22 cellular contexts compared by ENCODE assay signal in the genomic region with DNA sequence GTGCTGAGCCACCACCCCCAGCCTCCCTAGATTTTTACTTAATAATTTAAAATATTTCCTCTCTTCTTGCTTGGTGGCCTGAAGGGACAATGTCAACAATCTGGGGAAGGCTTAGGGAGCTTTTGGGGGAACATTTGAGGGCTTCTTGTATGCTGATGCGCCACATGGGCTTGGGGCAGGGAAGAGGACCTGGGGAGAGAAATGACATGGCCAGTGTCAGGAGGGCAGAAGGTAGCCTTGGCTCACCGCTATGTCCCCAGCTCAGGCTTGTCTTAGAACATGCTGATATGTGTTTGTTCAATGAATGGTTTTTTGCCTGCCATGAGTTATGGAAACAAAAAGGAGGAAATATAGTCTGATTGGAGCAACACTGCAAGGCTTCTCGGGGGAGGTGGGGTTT. TPM values are rescaled to one million over a fixed set of nuclear protein-coding genes. Genes with fewer than 3 reads are reported as not detected.
A peak's percentile ranks its signal among the peaks of the same experiment; 100 is the strongest.
DNase-seq lines count a peak whose midpoint lies in the region; ATAC-seq, FAIRE-seq and TF ChIP-seq lines count a peak whose summit lies in the region.
"Had no signal": no experiment of that assay in that cellular context is flagged by ENCODE, and none has a peak within 500 bp of the region (broad histone marks: within the 10 kb centered on the region; RNA-seq: fewer than 3 reads in every experiment).

No MANE protein-coding gene starts in this region.

- no peak overlapping the region for H3K4me2 ChIP-seq in GM23338

- peaks cover 5% of the 10 kb centered on the region for H3K4me1 Mint-ChIP-seq in GM23338
- H3K4me1 Mint-ChIP-seq: activated CD4-positive, alpha-beta T cell treated with anti-CD3 and anti-CD28 coated beads for 36 hours; neural crest cell had no signal

- intact Hi-C loops in posterior vena cava (cut with DNase I), result loop anchor here in 1 of 2 donors (10.0 kb wide), 1 partner anchor 214 kb away; the partner anchor contains the start of gene ADAMTS8

- H3K36me3 Mint-ChIP-seq in GM23338 (ENCODE audit: low read depth), result no peaks in the 10 kb centered on the region; the same call in 2 of the 3 replicates
- H3K36me3 Mint-ChIP-seq: brain had no signal

- no peaks in the 10 kb centered on the region for H3K9me3 Mint-ChIP-seq in GM23338
- H3K9me3 Mint-ChIP-seq: activated naive CD4-positive, alpha-beta T cell treated with anti-CD3 and anti-CD28 coated beads for 36 hours; CD4-positive, alpha-beta T cell; neural crest cell; stimulated activated naive B cell treated with anti-CD40 and anti-IgM and Interleukin-4, amounts not matched to agents 10 μg/mL and 1 μg/mL and 100 μg/mL, for 72 hours had no signal

- H3K4me3 ChIP-seq in GM23338 (no peak overlapping the region), WERI-Rb-1 (ENCODE audit: low read depth, low read length) (no peak overlapping the region)
- H3K4me3 ChIP-seq: MG63, SK-N-MC had no signal

- H3K36me3 ChIP-seq in GM23338 (ENCODE audit: insufficient read depth) (no peaks in the 10 kb centered on the region), WERI-Rb-1 (no peaks in the 10 kb centered on the region)
- H3K36me3 ChIP-seq: MG63 had no signal

- no peak for FAIRE-seq in frontal cortex (lab: Jason Lieb, UNC)
- FAIRE-seq: GM19239, H54, urothelium cell line had no signal

- H2AFZ ChIP-seq in GM23338, result no peak overlapping the region

- peaks cover 11% of the 10 kb centered on the region for H3K27me3 Mint-ChIP-seq in GM23338 (ENCODE audit: insufficient read depth, low read depth, poor library complexity)
- H3K27me3 Mint-ChIP-seq: progenitor cell of endocrine pancreas had no signal

- H3K27ac Mint-ChIP-seq in GM23338, result 0 out of 2 replicates have a peak overlapping the region, but pooled peaks have one; percentile 8
- H3K27ac Mint-ChIP-seq: activated CD4-positive, alpha-beta T cell treated with anti-CD3 and anti-CD28 coated beads for 36 hours; activated naive CD4-positive, alpha-beta T cell treated with anti-CD3 and anti-CD28 coated beads for 36 hours; CD4-positive, alpha-beta T cell; progenitor cell of endocrine pancreas; stimulated activated naive B cell treated with anti-CD40 and anti-IgM and Interleukin-4, amounts not matched to agents 10 μg/mL and 1 μg/mL and 100 μg/mL, for 72 hours had no signal

- TF ChIP-seq CTCF in GM23338 (conservative IDR thresholded peaks at IDR 0.05; ENCODE audit: low read depth in 2 of 2) (no peak), WERI-Rb-1 (IDR thresholded peaks at IDR 0.05; ENCODE audit: low read depth, low read length) (no peak)

- H3K79me2 ChIP-seq in GM23338 (replicated peaks; ENCODE audit: insufficient read depth), result no peaks in the 10 kb centered on the region

- no peaks in the 10 kb centered on the region for H4K20me1 ChIP-seq in GM23338 (replicated peaks; ENCODE audit: insufficient read depth)

- H3K4me3 Mint-ChIP-seq in GM23338, result no peak overlapping the region
- H3K4me3 Mint-ChIP-seq: activated CD4-positive, alpha-beta T cell treated with anti-CD3 and anti-CD28 coated beads for 36 hours; activated naive CD4-positive, alpha-beta T cell treated with anti-CD3 and anti-CD28 coated beads for 36 hours; brain; CD4-positive, alpha-beta T cell; neural crest cell; stimulated activated naive B cell treated with anti-CD40 and anti-IgM and Interleukin-4, amounts not matched to agents 10 μg/mL and 1 μg/mL and 100 μg/mL, for 72 hours had no signal

- H3K27me3 ChIP-seq in GM23338 (ENCODE audit: insufficient read depth), result no peaks in the 10 kb centered on the region
- no peaks in the 10 kb centered on the region for H3K27me3 ChIP-seq in WERI-Rb-1 (ENCODE audit: insufficient read depth, low read depth, severe bottlenecking)
- H3K27me3 ChIP-seq: MG63 had no signal

- no peaks in the 10 kb centered on the region for H3F3A ChIP-seq in GM23338 (replicated peaks; ENCODE audit: low read depth)

- H3K9me3 ChIP-seq in WERI-Rb-1 (ENCODE audit: severe bottlenecking), result no peaks in the 10 kb centered on the region
- H3K9me3 ChIP-seq: MG63 had no signal

- H3K27ac ChIP-seq in GM23338 (ENCODE audit: low read depth) (no peak overlapping the region), WERI-Rb-1 (no peak overlapping the region)
- H3K27ac ChIP-seq: SK-N-MC had no signal

- no peaks in the 10 kb centered on the region for H3K9me2 ChIP-seq in GM23338 (ENCODE audit: insufficient read depth)

- no peak for DNase-seq in GM23338 (ENCODE audit: low spot score)
- DNase-seq in OCI-M1 (lab: John Stamatoyannopoulos, UW), result peak; percentile 37
- peak; percentile 11 to 28 for DNase-seq in frontal cortex (ENCODE audit: low spot score in 2 of 2)
- DNase-seq in posterior vena cava (ENCODE audit: low spot score), result peak; percentile 26
- DNase-seq in WERI-Rb-1, result no peak
- DNase-seq: activated CD4-positive, alpha-beta T cell treated with anti-CD3 and anti-CD28 coated beads for 36 hours; activated naive CD4-positive, alpha-beta T cell treated with anti-CD3 and anti-CD28 coated beads for 36 hours; CD4-positive, alpha-beta T cell; KG1; MG63; NCI-H2029; stimulated activated naive B cell treated with anti-CD40 and anti-IgM and Interleukin-4, amounts not matched to agents 10 μg/mL and 1 μg/mL and 100 μg/mL, for 72 hours had no signal

- ATAC-seq in GM23338 (no peak), GM18870 (IDR thresholded peaks at IDR 0.05; ENCODE audit: unreplicated experiment) (no peak), HG02759 (IDR thresholded peaks at IDR 0.05; ENCODE audit: unreplicated experiment) (no peak)
- ATAC-seq: activated CD4-positive, alpha-beta T cell treated with anti-CD3 and anti-CD28 coated beads for 36 hours; stimulated activated naive B cell treated with anti-CD40 and anti-IgM and Interleukin-4, amounts not matched to agents 10 μg/mL and 1 μg/mL and 100 μg/mL, for 72 hours had no signal

- no peaks in the 10 kb centered on the region for H3K4me1 ChIP-seq in GM23338 (ENCODE audit: insufficient read depth)

TF ChIP-seq in GM23338, 12 proteins besides CTCF, POLR2A, EP300 and RAD21:
- TF ChIP-seq REST (IDR thresholded peaks at IDR 0.05; ENCODE audit: unreplicated experiment), result no peak
- no peak for TF ChIP-seq STAT1 (IDR thresholded peaks at IDR 0.05; ENCODE audit: unreplicated experiment)

RNA-seq across cellular contexts. Expression of gene ST14, which starts 51.6 kb away (rescaled TPM):
- 32.7 and 36.3 TPM in 2 replicates for total RNA-seq in GM23338 (2014; rRNA removed; shearing (Covaris generic))
- polyA plus RNA-seq in GM23338 (2016; fragmentation: Nextera tagmentation; extraction: Ambion mirVana), result 7.9 and 8.3 TPM in 2 replicates
- total RNA-seq in frontal cortex, result not detected
- 1 to 10 TPM; 4.9 to 6.0 TPM for total RNA-seq in posterior vena cava
- total RNA-seq: activated CD4-positive, alpha-beta T cell treated with anti-CD3 and anti-CD28 coated beads for 36 hours; activated naive CD4-positive, alpha-beta T cell treated with anti-CD3 and anti-CD28 coated beads for 36 hours; T-helper 1 cell treated with Interleukin-12 subunit alpha and Interleukin-12 subunit beta and Interleukin-4 antibody, amounts not matched to agents 30 ng/mL and 1 ng/mL, for 36 hours had no signal

Comparison
In these comparisons a context has a peak if more than half of its experiments do, and no peak if none do; other contexts are left out.
1. DNase-seq: peak in OCI-M1 (single experiment), frontal cortex (2 of 2) and posterior vena cava (single experiment); none in GM23338 (single experiment) and WERI-Rb-1 (single experiment).